Comparison of ENCODE assay signal across 8 cellular contexts in genomic region chr22:41286639-41287091, GRCh38. TPM values are rescaled to one million over a fixed set of nuclear protein-coding genes. Genes with fewer than 3 reads are reported as not detected.
DNase-seq lines count a peak whose midpoint lies in the region; ATAC-seq, FAIRE-seq and TF ChIP-seq lines count a peak whose summit lies in the region.

No MANE protein-coding gene starts in this region.

- H3K4me3 ChIP-seq in BE2C (ENCODE audit: low read depth, low read length), result peak overlapping the region; percentile 67
- H3K4me3 ChIP-seq in GM12878, result peak overlapping the region; percentile 70
- H3K4me3 ChIP-seq in left lung, result peak overlapping the region; percentile 27 to 100

- H3K36me3 ChIP-seq in BE2C, result peaks cover 31% of the 10 kb centered on the region
- no peaks in the 10 kb centered on the region; a peak in 2 of 4 replicates for H3K36me3 ChIP-seq in GM12878 (ENCODE audit: control insufficient read depth in 2 of 2, insufficient read depth in 2 of 2, low read length in 1 of 2)
- H3K36me3 ChIP-seq in left lung, result peaks cover 0 to 32% of the 10 kb centered on the region in 2 donors

- no peak for TF ChIP-seq POLR2A in GM12878 (IDR thresholded peaks at IDR 0.05; ENCODE audit: low read depth, low read length)

- RAD21 ChIA-PET in GM12878 (lab: Charles Lee; ENCODE audit: unreplicated experiment), result interaction anchor here (0.6 to 2.1 kb wide), 6 partner anchors 15 to 470 kb away, joined by 3 to 12 read pairs (median 6); partner anchors contain the start of genes ACO2, PHF5A, TEF and ZC3H7B

- BruUV-seq in GM12878 (replicated peaks; lab: Mats Ljungman, UMichigan), result TSS peak; percentile 97

- peak overlapping the region; percentile 96 for H3K27ac Mint-ChIP-seq in stimulated activated naive B cell treated with anti-CD40 and anti-IgM and Interleukin-4, amounts not matched to agents 10 μg/mL and 1 μg/mL and 100 μg/mL, for 72 hours

- H3K4me1 ChIP-seq in BE2C, result peaks cover 3% of the 10 kb centered on the region
- peaks cover 7% of the 10 kb centered on the region for H3K4me1 ChIP-seq in GM12878 (ENCODE audit: control insufficient read depth, insufficient read depth, low read length)
- H3K4me1 ChIP-seq in left lung, result peaks cover 10 to 41% of the 10 kb centered on the region in 2 donors

- TF ChIP-seq RAD21 in GM12878 (IDR thresholded peaks at IDR 0.05; ENCODE audit: insufficient read depth, low read depth, low read length), result no peak

- peaks cover 8 to 10% of the 10 kb centered on the region in 2 donors for H3K36me3 Mint-ChIP-seq in stimulated activated naive B cell treated with anti-CD40 and anti-IgM and Interleukin-4, amounts not matched to agents 10 μg/mL and 1 μg/mL and 100 μg/mL, for 72 hours

- intact Hi-C loops in GM12878 (cut with micrococcal nuclease; ENCODE audit: unreplicated experiment) (loop anchor here (1.0 kb wide), 1 partner anchor 95 kb away; the partner anchor contains the start of gene TEF), left lung (cut with DNase I) (no loop called here)

- H3K27me3 Mint-ChIP-seq in stimulated activated naive B cell treated with anti-CD40 and anti-IgM and Interleukin-4, amounts not matched to agents 10 μg/mL and 1 μg/mL and 100 μg/mL, for 72 hours, result no peaks in the 10 kb centered on the region

- peak; percentile 32 for DNase-seq in BE2C
- DNase-seq in T follicular helper cell (ENCODE audit: low read depth), result peak; percentile 32
- peak; percentile 39 for DNase-seq in GM12878 (ENCODE audit: low read depth, low spot score)
- peak in 1 of 2 donors; percentile 7 for DNase-seq in left lung
- DNase-seq in stimulated activated naive B cell treated with anti-CD40 and anti-IgM and Interleukin-4, amounts not matched to agents 10 μg/mL and 1 μg/mL and 100 μg/mL, for 72 hours, result no peak
- DNase-seq in NCI-H774 (lab: John Stamatoyannopoulos, UW), result no peak

- POLR2A ChIA-PET in GM12878 (lab: Charles Lee), result interaction anchor here (0.5 to 2.0 kb wide), 8 partner anchors 11 to 465 kb away, joined by 3 to 19 read pairs (median 3); partner anchors contain the start of genes TEF and ZC3H7B

- no peaks in the 10 kb centered on the region for H3K27me3 ChIP-seq in BE2C
- no peaks in the 10 kb centered on the region for H3K27me3 ChIP-seq in GM12878 (replicated peaks in 1 of 2; ENCODE audit: control insufficient read depth in 2 of 2, insufficient read depth in 2 of 2, low read length in 1 of 2)
- H3K27me3 ChIP-seq in left lung, result no peaks in the 10 kb centered on the region

- H3K9me3 Mint-ChIP-seq in stimulated activated naive B cell treated with anti-CD40 and anti-IgM and Interleukin-4, amounts not matched to agents 10 μg/mL and 1 μg/mL and 100 μg/mL, for 72 hours, result no peaks in the 10 kb centered on the region

- WGBS in GM12878 (ENCODE audit: insufficient coverage, insufficient replicate concordance, low lambda C conversion rate, missing lambda C conversion rate), result 2% methylated on average over 15 of the region's 15 CpGs

- peak overlapping the region; percentile 51 for H3K4me2 ChIP-seq in GM12878 (ENCODE audit: control insufficient read depth, insufficient read depth)

- H3K9me3 ChIP-seq in BE2C, result no peaks in the 10 kb centered on the region
- H3K9me3 ChIP-seq in GM12878 (replicated peaks; ENCODE audit: control insufficient read depth, insufficient read depth, low read length), result no peaks in the 10 kb centered on the region
- no peaks in the 10 kb centered on the region for H3K9me3 ChIP-seq in left lung

- H3K4me1 Mint-ChIP-seq in stimulated activated naive B cell treated with anti-CD40 and anti-IgM and Interleukin-4, amounts not matched to agents 10 μg/mL and 1 μg/mL and 100 μg/mL, for 72 hours, result peaks cover 10 to 23% of the 10 kb centered on the region in 2 donors

- peak; percentile 80 for FAIRE-seq in GM12878 (lab: Jason Lieb, UNC)

- peaks cover 25% of the 10 kb centered on the region for H3K79me2 ChIP-seq in GM12878 (ENCODE audit: control insufficient read depth, insufficient read depth, low read length)

- TF ChIP-seq CTCF in BE2C (IDR thresholded peaks at IDR 0.05; ENCODE audit: low read depth, low read length), result no peak
- TF ChIP-seq CTCF in GM12878 (IDR thresholded peaks at IDR 0.05 in 2 of 3, conservative IDR thresholded peaks at IDR 0.05 in 1 of 3; ENCODE audit: control insufficient read depth in 2 of 3, extremely low read depth in 1 of 3, insufficient read depth in 1 of 3, low read depth in 3 of 3, low read length in 3 of 3), result no peak
- no peak for TF ChIP-seq CTCF in left lung (IDR thresholded peaks at IDR 0.05)

- H4K20me1 ChIP-seq in GM12878 (ENCODE audit: control insufficient read depth, insufficient read depth), result no peaks in the 10 kb centered on the region

- CTCF ChIA-PET in GM12878 (lab: Yijun Ruan, JAX), result interaction anchor here (0.8 to 2.0 kb wide), 7 partner anchors 15 to 364 kb away, joined by 3 to 7 read pairs (median 3); partner anchors contain the start of gene ZC3H7B

- H3K4me3 Mint-ChIP-seq in stimulated activated naive B cell treated with anti-CD40 and anti-IgM and Interleukin-4, amounts not matched to agents 10 μg/mL and 1 μg/mL and 100 μg/mL, for 72 hours, result peak overlapping the region; percentile 91

- peak overlapping the region; percentile 95 for H2AFZ ChIP-seq in GM12878 (ENCODE audit: control insufficient read depth, low read depth, low read length)

- peak; percentile 17 for ATAC-seq in GM19043 (IDR thresholded peaks at IDR 0.05; ENCODE audit: low read depth, unreplicated experiment)
- ATAC-seq in HG03432 (IDR thresholded peaks at IDR 0.05; ENCODE audit: unreplicated experiment), result peak; percentile 14
- peak; percentile 40 for ATAC-seq in GM12878
- ATAC-seq in left lung, result peak; percentile 6
- ATAC-seq in stimulated activated naive B cell treated with anti-CD40 and anti-IgM and Interleukin-4, amounts not matched to agents 10 μg/mL and 1 μg/mL and 100 μg/mL, for 72 hours (replicated peaks), result peak; percentile 48 to 50

- TF ChIP-seq EP300 in GM12878 (IDR thresholded peaks at IDR 0.05; ENCODE audit: borderline replicate concordance in 1 of 2, control insufficient read depth in 1 of 2, low read depth in 2 of 2, low read length in 2 of 2), result no peak

- in situ Hi-C loops in GM12878 (cut with MboI), result no loop called here

- peak overlapping the region; percentile 73 for H3K9ac ChIP-seq in GM12878 (ENCODE audit: control insufficient read depth, insufficient read depth, low read length)

- SMC1A ChIA-PET in GM12878 (lab: Charles Lee; ENCODE audit: uncharacterized antibody, unreplicated experiment), result interaction anchor here (0.8 to 1.5 kb wide), 5 partner anchors 11 to 364 kb away, joined by 3 to 4 read pairs (median 4); no protein-coding TSS in a partner anchor

- H3K27ac ChIP-seq in GM12878 (ENCODE audit: control insufficient read depth, insufficient read depth) (peak overlapping the region; percentile 66), left lung (peak overlapping the region; percentile 91 to 92)

RNA-seq across cellular contexts. Expression of gene RANGAP1, which starts 0.7 kb away (rescaled TPM):
- 80.2 TPM for polyA plus RNA-seq in BE2C (2012; ENCODE audit: insufficient read depth, insufficient read length, low read depth)
- 33.3 and 37.6 TPM in 2 replicates for total RNA-seq in GM12878 (2013; cell fraction: nucleolus; rRNA removed)
- total RNA-seq in GM12878 (2014; rRNA removed) (52.2 and 65.3 TPM in 2 replicates), GM12878 (2014; rRNA removed; fragmentation: Illumina TruSeq; extraction: Trizol) (36.1 and 40.3 TPM in 2 replicates), GM12878 (2021) (103 and 109 TPM in 2 replicates), left lung (10 to 100 TPM; 54.9 to 65.8 TPM)
- polyA plus RNA-seq in GM12878 (2011; ENCODE audit: low read depth), result 18.4 TPM
- polyA plus RNA-seq in GM12878 (2011; rRNA removed) (34.3 and 55.1 TPM in 2 replicates), GM12878 (2014; fragmentation: Illumina TruSeq; extraction: Trizol) (31.6 and 41.7 TPM in 2 replicates), GM12878 (2014; fragmentation: Nextera tagmentation; extraction: Ambion mirVana) (1 to 10 TPM; 2.5 to 9.1 TPM), GM12878 (2014; rRNA removed) (82.2 and 99.1 TPM in 2 replicates), GM12878 (2016; fragmentation: Nextera tagmentation; extraction: Ambion mirVana) (10 to 100 TPM; 77.1 to 80.8 TPM)
- 94.6 and 118 TPM in 2 replicates for polyA plus RNA-seq in GM12878 (2011; cell fraction: cytosol; rRNA removed)
- polyA plus RNA-seq in GM12878 (2011; cell fraction: nucleus; rRNA removed), result 86.8 and 134 TPM in 2 replicates
- 33.3 and 36.4 TPM in 2 replicates for polyA plus RNA-seq in GM12878 (2012)
- polyA minus RNA-seq in GM12878 (2011; rRNA and poly(A)+ RNA removed), result 67.0 and 100 TPM in 2 replicates
- 36.2 and 43.8 TPM in 2 replicates for polyA minus RNA-seq in GM12878 (2011; cell fraction: cytosol; rRNA and poly(A)+ RNA removed)
- polyA minus RNA-seq in GM12878 (2011; cell fraction: nucleus; rRNA and poly(A)+ RNA removed), result 17.5 and 34.1 TPM in 2 replicates

RNA-seq across cellular contexts. Expression of gene ZC3H7B, which starts 14.7 kb away (rescaled TPM):
- 89.3 TPM for polyA plus RNA-seq in BE2C (2012; ENCODE audit: insufficient read depth, insufficient read length, low read depth)
- total RNA-seq in GM12878 (2013; cell fraction: nucleolus; rRNA removed), result 48.7 and 51.1 TPM in 2 replicates
- total RNA-seq in GM12878 (2014; rRNA removed), result 30.8 and 37.1 TPM in 2 replicates
- total RNA-seq in GM12878 (2014; rRNA removed; fragmentation: Illumina TruSeq; extraction: Trizol), result 21.7 and 23.6 TPM in 2 replicates
- total RNA-seq in GM12878 (2021), result 50.0 and 52.3 TPM in 2 replicates
- 10.2 TPM for polyA plus RNA-seq in GM12878 (2011; ENCODE audit: low read depth)
- polyA plus RNA-seq in GM12878 (2011; rRNA removed), result 10.2 and 21.3 TPM in 2 replicates
- polyA plus RNA-seq in GM12878 (2011; cell fraction: cytosol; rRNA removed), result 18.3 and 25.4 TPM in 2 replicates
- polyA plus RNA-seq in GM12878 (2011; cell fraction: nucleus; rRNA removed), result 52.6 and 69.5 TPM in 2 replicates
- polyA plus RNA-seq in GM12878 (2012), result 21.1 and 24.8 TPM in 2 replicates
- polyA plus RNA-seq in GM12878 (2014; fragmentation: Illumina TruSeq; extraction: Trizol), result 11.5 and 24.7 TPM in 2 replicates
- under 1 TPM; 0.26 to 0.34 TPM for polyA plus RNA-seq in GM12878 (2014; fragmentation: Nextera tagmentation; extraction: Ambion mirVana)
- polyA plus RNA-seq in GM12878 (2014; rRNA removed), result 39.0 and 47.9 TPM in 2 replicates
- 1 to 10 TPM; 4.4 to 5.4 TPM for polyA plus RNA-seq in GM12878 (2016; fragmentation: Nextera tagmentation; extraction: Ambion mirVana)
- polyA minus RNA-seq in GM12878 (2011; rRNA and poly(A)+ RNA removed), result 18.4 and 31.2 TPM in 2 replicates
- polyA minus RNA-seq in GM12878 (2011; cell fraction: cytosol; rRNA and poly(A)+ RNA removed), result 13.2 and 14.3 TPM in 2 replicates
- 8.5 and 15.5 TPM in 2 replicates for polyA minus RNA-seq in GM12878 (2011; cell fraction: nucleus; rRNA and poly(A)+ RNA removed)
- total RNA-seq in left lung, result 10 to 100 TPM; 50.4 to 65.6 TPM

RNA-seq across cellular contexts. Expression of gene CHADL, which starts 45.9 kb away (rescaled TPM):
- 0.59 TPM for polyA plus RNA-seq in BE2C (2012; ENCODE audit: insufficient read depth, insufficient read length, low read depth)
- total RNA-seq in GM12878 (2013; cell fraction: nucleolus; rRNA removed), result 0.27 and 0.86 TPM in 2 replicates
- total RNA-seq in GM12878 (2014; rRNA removed), result 0.22 TPM in 1 of 2 replicates, not detected in the other
- not detected in 2 replicates for total RNA-seq in GM12878 (2014; rRNA removed; fragmentation: Illumina TruSeq; extraction: Trizol)
- not detected in 2 replicates for total RNA-seq in GM12878 (2021)
- polyA plus RNA-seq in GM12878 (2011; ENCODE audit: low read depth), result not detected
- polyA plus RNA-seq in GM12878 (2011; rRNA removed), result not detected in 2 replicates
- not detected in 2 replicates for polyA plus RNA-seq in GM12878 (2011; cell fraction: cytosol; rRNA removed)
- polyA plus RNA-seq in GM12878 (2011; cell fraction: nucleus; rRNA removed), result not detected in 2 replicates
- 0.05 and 0.11 TPM in 2 replicates for polyA plus RNA-seq in GM12878 (2012)
- polyA plus RNA-seq in GM12878 (2014; fragmentation: Illumina TruSeq; extraction: Trizol), result not detected in 2 replicates
- not detected for polyA plus RNA-seq in GM12878 (2014; fragmentation: Nextera tagmentation; extraction: Ambion mirVana)
- 0.63 TPM in 1 of 2 replicates, not detected in the other for polyA plus RNA-seq in GM12878 (2014; rRNA removed)
- under 1 TPM in 1 of 2 experiments, not detected in 1; 0.24 TPM for polyA plus RNA-seq in GM12878 (2016; fragmentation: Nextera tagmentation; extraction: Ambion mirVana)
- polyA minus RNA-seq in GM12878 (2011; rRNA and poly(A)+ RNA removed), result not detected in 2 replicates
- not detected in 2 replicates for polyA minus RNA-seq in GM12878 (2011; cell fraction: cytosol; rRNA and poly(A)+ RNA removed)
- polyA minus RNA-seq in GM12878 (2011; cell fraction: nucleus; rRNA and poly(A)+ RNA removed), result 0.12 and 0.19 TPM in 2 replicates
- 1 to 10 TPM; 2.5 to 6.2 TPM for total RNA-seq in left lung

Comparison
In these comparisons a context has a peak if more than half of its experiments do, and no peak if none do; other contexts are left out.
1. DNase-seq: peak in BE2C (single experiment), T follicular helper cell (single experiment) and GM12878 (single experiment); none in stimulated activated naive B cell treated with anti-CD40 and anti-IgM and Interleukin-4, amounts not matched to agents 10 μg/mL and 1 μg/mL and 100 μg/mL, for 72 hours (single experiment) and NCI-H774 (single experiment).
2. Peak in every context shown above with its lines, with median percentiles within 50 percentile points of each other: H3K4me3 ChIP-seq and ATAC-seq.